Comparison of ENCODE assay signal across 2 cellular contexts in the genomic region with DNA sequence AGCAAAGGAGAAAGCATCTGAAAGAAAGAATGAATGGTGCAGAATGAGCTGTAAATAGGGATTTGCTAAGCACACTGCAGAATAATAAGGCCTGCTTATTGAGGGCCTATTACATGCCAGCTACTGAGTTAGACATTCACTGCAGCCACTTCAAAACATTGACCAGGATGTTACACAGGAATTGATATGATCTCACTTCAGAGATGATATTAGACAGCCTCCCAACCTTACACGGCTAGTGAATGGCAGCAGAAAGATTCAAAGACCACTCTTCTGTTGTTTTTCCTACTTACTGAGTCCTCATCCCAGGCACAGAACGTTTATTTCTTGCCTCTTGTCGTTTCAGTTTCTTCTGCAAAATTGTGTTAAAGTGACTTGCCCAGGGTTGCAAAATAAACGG.
TF ChIP-seq lines count a peak whose summit lies in the region.

No MANE protein-coding gene starts in this region.

TF ChIP-seq in GM23338, 12 proteins besides CTCF, POLR2A, EP300 and RAD21 (continued from another document):
- no peak for TF ChIP-seq ZNF331 (CRISPR knock-in tag; IDR thresholded peaks at IDR 0.05; ENCODE audit: low read depth)
- TF ChIP-seq NANOG (IDR thresholded peaks at IDR 0.05; ENCODE audit: borderline replicate concordance), result no peak
- TF ChIP-seq, protein P1, sequence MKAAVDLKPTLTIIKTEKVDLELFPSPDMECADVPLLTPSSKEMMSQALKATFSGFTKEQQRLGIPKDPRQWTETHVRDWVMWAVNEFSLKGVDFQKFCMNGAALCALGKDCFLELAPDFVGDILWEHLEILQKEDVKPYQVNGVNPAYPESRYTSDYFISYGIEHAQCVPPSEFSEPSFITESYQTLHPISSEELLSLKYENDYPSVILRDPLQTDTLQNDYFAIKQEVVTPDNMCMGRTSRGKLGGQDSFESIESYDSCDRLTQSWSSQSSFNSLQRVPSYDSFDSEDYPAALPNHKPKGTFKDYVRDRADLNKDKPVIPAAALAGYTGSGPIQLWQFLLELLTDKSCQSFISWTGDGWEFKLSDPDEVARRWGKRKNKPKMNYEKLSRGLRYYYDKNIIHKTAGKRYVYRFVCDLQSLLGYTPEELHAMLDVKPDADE (IDR thresholded peaks at IDR 0.05), result no peak
- TF ChIP-seq EZH2phosphoT487 (IDR thresholded peaks at IDR 0.05; ENCODE audit: unreplicated experiment), result no peak
- TF ChIP-seq, protein P2, sequence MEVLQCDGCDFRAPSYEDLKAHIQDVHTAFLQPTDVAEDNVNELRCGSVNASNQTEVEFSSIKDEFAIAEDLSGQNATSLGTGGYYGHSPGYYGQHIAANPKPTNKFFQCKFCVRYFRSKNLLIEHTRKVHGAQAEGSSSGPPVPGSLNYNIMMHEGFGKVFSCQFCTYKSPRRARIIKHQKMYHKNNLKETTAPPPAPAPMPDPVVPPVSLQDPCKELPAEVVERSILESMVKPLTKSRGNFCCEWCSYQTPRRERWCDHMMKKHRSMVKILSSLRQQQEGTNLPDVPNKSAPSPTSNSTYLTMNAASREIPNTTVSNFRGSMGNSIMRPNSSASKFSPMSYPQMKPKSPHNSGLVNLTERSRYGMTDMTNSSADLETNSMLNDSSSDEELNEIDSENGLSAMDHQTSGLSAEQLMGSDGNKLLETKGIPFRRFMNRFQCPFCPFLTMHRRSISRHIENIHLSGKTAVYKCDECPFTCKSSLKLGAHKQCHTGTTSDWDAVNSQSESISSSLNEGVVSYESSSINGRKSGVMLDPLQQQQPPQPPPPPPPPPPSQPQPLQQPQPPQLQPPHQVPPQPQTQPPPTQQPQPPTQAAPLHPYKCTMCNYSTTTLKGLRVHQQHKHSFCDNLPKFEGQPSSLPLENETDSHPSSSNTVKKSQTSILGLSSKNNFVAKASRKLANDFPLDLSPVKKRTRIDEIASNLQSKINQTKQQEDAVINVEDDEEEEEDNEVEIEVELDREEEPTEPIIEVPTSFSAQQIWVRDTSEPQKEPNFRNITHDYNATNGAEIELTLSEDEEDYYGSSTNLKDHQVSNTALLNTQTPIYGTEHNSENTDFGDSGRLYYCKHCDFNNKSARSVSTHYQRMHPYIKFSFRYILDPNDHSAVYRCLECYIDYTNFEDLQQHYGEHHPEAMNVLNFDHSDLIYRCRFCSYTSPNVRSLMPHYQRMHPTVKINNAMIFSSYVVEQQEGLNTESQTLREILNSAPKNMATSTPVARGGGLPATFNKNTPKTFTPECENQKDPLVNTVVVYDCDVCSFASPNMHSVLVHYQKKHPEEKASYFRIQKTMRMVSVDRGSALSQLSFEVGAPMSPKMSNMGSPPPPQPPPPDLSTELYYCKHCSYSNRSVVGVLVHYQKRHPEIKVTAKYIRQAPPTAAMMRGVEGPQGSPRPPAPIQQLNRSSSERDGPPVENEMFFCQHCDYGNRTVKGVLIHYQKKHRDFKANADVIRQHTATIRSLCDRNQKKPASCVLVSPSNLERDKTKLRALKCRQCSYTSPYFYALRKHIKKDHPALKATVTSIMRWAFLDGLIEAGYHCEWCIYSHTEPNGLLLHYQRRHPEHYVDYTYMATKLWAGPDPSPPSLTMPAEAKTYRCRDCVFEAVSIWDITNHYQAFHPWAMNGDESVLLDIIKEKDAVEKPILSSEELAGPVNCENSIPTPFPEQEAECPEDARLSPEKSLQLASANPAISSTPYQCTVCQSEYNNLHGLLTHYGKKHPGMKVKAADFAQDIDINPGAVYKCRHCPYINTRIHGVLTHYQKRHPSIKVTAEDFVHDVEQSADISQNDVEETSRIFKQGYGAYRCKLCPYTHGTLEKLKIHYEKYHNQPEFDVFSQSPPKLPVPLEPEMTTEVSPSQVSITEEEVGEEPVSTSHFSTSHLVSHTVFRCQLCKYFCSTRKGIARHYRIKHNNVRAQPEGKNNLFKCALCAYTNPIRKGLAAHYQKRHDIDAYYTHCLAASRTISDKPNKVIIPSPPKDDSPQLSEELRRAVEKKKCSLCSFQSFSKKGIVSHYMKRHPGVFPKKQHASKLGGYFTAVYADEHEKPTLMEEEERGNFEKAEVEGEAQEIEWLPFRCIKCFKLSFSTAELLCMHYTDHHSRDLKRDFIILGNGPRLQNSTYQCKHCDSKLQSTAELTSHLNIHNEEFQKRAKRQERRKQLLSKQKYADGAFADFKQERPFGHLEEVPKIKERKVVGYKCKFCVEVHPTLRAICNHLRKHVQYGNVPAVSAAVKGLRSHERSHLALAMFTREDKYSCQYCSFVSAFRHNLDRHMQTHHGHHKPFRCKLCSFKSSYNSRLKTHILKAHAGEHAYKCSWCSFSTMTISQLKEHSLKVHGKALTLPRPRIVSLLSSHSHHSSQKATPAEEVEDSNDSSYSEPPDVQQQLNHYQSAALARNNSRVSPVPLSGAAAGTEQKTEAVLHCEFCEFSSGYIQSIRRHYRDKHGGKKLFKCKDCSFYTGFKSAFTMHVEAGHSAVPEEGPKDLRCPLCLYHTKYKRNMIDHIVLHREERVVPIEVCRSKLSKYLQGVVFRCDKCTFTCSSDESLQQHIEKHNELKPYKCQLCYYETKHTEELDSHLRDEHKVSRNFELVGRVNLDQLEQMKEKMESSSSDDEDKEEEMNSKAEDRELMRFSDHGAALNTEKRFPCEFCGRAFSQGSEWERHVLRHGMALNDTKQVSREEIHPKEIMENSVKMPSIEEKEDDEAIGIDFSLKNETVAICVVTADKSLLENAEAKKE (CRISPR knock-in tag; IDR thresholded peaks at IDR 0.05), result no peak
- TF ChIP-seq, protein P3, sequence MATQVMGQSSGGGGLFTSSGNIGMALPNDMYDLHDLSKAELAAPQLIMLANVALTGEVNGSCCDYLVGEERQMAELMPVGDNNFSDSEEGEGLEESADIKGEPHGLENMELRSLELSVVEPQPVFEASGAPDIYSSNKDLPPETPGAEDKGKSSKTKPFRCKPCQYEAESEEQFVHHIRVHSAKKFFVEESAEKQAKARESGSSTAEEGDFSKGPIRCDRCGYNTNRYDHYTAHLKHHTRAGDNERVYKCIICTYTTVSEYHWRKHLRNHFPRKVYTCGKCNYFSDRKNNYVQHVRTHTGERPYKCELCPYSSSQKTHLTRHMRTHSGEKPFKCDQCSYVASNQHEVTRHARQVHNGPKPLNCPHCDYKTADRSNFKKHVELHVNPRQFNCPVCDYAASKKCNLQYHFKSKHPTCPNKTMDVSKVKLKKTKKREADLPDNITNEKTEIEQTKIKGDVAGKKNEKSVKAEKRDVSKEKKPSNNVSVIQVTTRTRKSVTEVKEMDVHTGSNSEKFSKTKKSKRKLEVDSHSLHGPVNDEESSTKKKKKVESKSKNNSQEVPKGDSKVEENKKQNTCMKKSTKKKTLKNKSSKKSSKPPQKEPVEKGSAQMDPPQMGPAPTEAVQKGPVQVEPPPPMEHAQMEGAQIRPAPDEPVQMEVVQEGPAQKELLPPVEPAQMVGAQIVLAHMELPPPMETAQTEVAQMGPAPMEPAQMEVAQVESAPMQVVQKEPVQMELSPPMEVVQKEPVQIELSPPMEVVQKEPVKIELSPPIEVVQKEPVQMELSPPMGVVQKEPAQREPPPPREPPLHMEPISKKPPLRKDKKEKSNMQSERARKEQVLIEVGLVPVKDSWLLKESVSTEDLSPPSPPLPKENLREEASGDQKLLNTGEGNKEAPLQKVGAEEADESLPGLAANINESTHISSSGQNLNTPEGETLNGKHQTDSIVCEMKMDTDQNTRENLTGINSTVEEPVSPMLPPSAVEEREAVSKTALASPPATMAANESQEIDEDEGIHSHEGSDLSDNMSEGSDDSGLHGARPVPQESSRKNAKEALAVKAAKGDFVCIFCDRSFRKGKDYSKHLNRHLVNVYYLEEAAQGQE (IDR thresholded peaks at IDR 0.05; ENCODE audit: unreplicated experiment), result no peak

TF ChIP-seq in H1, 55 proteins besides CTCF, POLR2A, EP300 and RAD21 (continued from another document):
- TF ChIP-seq CEBPB (IDR thresholded peaks at IDR 0.05; ENCODE audit: low read depth, low read length) (no peak), TAF7 (optimal IDR thresholded peaks at IDR 0.05; ENCODE audit: borderline replicate concordance, low read depth, low read length) (no peak), RXRA (IDR thresholded peaks at IDR 0.05; ENCODE audit: insufficient read depth, low read depth, low read length) (no peak), KDM5A (IDR thresholded peaks at IDR 0.05; ENCODE audit: low read length) (no peak), EGR1 (IDR thresholded peaks at IDR 0.05; ENCODE audit: borderline replicate concordance, low read depth, low read length) (no peak), TBP (IDR thresholded peaks at IDR 0.05; ENCODE audit: low read depth, low read length) (no peak), CHD1 (IDR thresholded peaks at IDR 0.05; ENCODE audit: low read depth, low read length) (no peak), HDAC2 (IDR thresholded peaks at IDR 0.05; ENCODE audit: borderline replicate concordance in 1 of 2, low read depth in 2 of 2, low read length in 2 of 2) (no peak), SIRT6 (IDR thresholded peaks at IDR 0.05; ENCODE audit: low read length) (no peak), POLR2AphosphoS5 (IDR thresholded peaks at IDR 0.05; ENCODE audit: low read depth, low read length) (no peak), YY1 (IDR thresholded peaks at IDR 0.05; ENCODE audit: low read depth, low read length) (no peak), JUND (IDR thresholded peaks at IDR 0.05; ENCODE audit: low read length) (no peak), SIX5 (IDR thresholded peaks at IDR 0.05; ENCODE audit: low read depth, low read length) (no peak)
- TF ChIP-seq, protein P4, sequence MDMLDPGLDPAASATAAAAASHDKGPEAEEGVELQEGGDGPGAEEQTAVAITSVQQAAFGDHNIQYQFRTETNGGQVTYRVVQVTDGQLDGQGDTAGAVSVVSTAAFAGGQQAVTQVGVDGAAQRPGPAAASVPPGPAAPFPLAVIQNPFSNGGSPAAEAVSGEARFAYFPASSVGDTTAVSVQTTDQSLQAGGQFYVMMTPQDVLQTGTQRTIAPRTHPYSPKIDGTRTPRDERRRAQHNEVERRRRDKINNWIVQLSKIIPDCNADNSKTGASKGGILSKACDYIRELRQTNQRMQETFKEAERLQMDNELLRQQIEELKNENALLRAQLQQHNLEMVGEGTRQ (IDR thresholded peaks at IDR 0.05; ENCODE audit: low read length), result no peak
